Comparison of ENCODE assay signal across 20 cellular contexts in genomic region chr1:208209896-208210589, GRCh38. TPM values are rescaled to one million over a fixed set of nuclear protein-coding genes. Genes with fewer than 3 reads are reported as not detected.
A peak's percentile ranks its signal among the peaks of the same experiment; 100 is the strongest.
DNase-seq lines count a peak whose midpoint lies in the region; FAIRE-seq and TF ChIP-seq lines count a peak whose summit lies in the region.
"Had no signal": no experiment of that assay in that cellular context is flagged by ENCODE, and none has a peak within 500 bp of the region (broad histone marks: within the 10 kb centered on the region; RNA-seq: fewer than 3 reads in every experiment).

No MANE protein-coding gene starts in this region.

- H3K27ac ChIP-seq in RWPE1 (peak overlapping the region; percentile 94), endodermal cell (ENCODE audit: low read depth, low read length) (no peak overlapping the region), mesendoderm (ENCODE audit: low read depth, low read length) (peak overlapping the region; percentile 14)
- H3K27ac ChIP-seq: HL-60 had no signal

- H3K9me3 ChIP-seq in endodermal cell (ENCODE audit: control insufficient read depth, low read length) = no peaks in the 10 kb centered on the region
- H3K9me3 ChIP-seq: SK-N-SH had no signal

- FAIRE-seq in urothelium cell line (lab: Jason Lieb, UNC) = no peak
- FAIRE-seq: HTR-8/SVneo had no signal

- H3K79me2 ChIP-seq in mesendoderm (ENCODE audit: control insufficient read depth, insufficient read depth, low read length) = peaks cover 9% of the 10 kb centered on the region

- H2BK120ac ChIP-seq in mesendoderm (ENCODE audit: low read depth, low read length) = no peak overlapping the region

- H3K9ac ChIP-seq in endodermal cell (ENCODE audit: extremely low read depth, low read length, poor library complexity, severe bottlenecking) (peak overlapping the region; percentile 30), mesendoderm (ENCODE audit: low read length) (no peak overlapping the region)
- H3K9ac ChIP-seq: SK-N-SH had no signal

- H3K4me1 Mint-ChIP-seq in endodermal cell (peaks cover 38% of the 10 kb centered on the region), chondrocyte (ENCODE audit: low read depth) (peaks cover 65% of the 10 kb centered on the region)
- H3K4me1 Mint-ChIP-seq: B cell had no signal

- no peak overlapping the region for H3K4ac ChIP-seq in mesendoderm (ENCODE audit: low read depth, low read length)

- DNase-seq in HCEC 1CT (peak; percentile 28), RWPE1 (ENCODE audit: low spot score) (no peak), endodermal cell (no peak), mesendoderm (no peak), urothelium cell line (ENCODE audit: low spot score) (no peak), RPMI8226 (no peak), chondrocyte (ENCODE audit: low spot score) (no peak)
- DNase-seq in activated CD4-positive, alpha-beta T cell treated with anti-CD3 and anti-CD28 coated beads, Interleukin-2, amount 50 U/mL, for 48 hours = no peak
- DNase-seq: CD4-positive, alpha-beta T cell; DMS53; NCI-H1436; NCI-H2029 treated with DMSO at 0.1 percent for 48 hours; NCI-H510A; NCI-H774; PC-9; Right ventricle myocardium superior; SK-N-SH had no signal

- 92 to 95% methylated on average over 5 to 8 of the region's 9 CpGs for WGBS in endodermal cell (ENCODE audit: insufficient coverage in 1 of 2, insufficient read length in 1 of 2), 2 experiments
- WGBS in mesendoderm (ENCODE audit: extremely low coverage, insufficient coverage, low lambda C conversion rate) = no CpG with 5 or more reads among the region's 9 CpGs

- H3K36me3 ChIP-seq in endodermal cell (ENCODE audit: control insufficient read depth, insufficient read depth, low read length) = peaks cover 91% of the 10 kb centered on the region
- H3K36me3 ChIP-seq in mesendoderm (ENCODE audit: control insufficient read depth, insufficient read depth, low read length) = peaks cover 9% of the 10 kb centered on the region

- peak overlapping the region; percentile 56 for H2BK5ac ChIP-seq in mesendoderm (ENCODE audit: low read length)

- H2AK5ac ChIP-seq in mesendoderm (ENCODE audit: low read length) = peak overlapping the region; percentile 78

- H3K4me1 ChIP-seq in endodermal cell (ENCODE audit: control insufficient read depth, insufficient read depth, low read length) (peaks cover 39% of the 10 kb centered on the region), mesendoderm (ENCODE audit: control insufficient read depth, low read depth, low read length) (peaks cover 27% of the 10 kb centered on the region)

- H3K27me3 Mint-ChIP-seq in endodermal cell (ENCODE audit: insufficient read depth) = no peaks in the 10 kb centered on the region
- no peaks in the 10 kb centered on the region for H3K27me3 Mint-ChIP-seq in chondrocyte (ENCODE audit: low read depth)
- H3K27me3 Mint-ChIP-seq: B cell; CD4-positive, alpha-beta T cell had no signal

- no peak overlapping the region for H4K5ac ChIP-seq in mesendoderm (ENCODE audit: low read length)

- no peak overlapping the region for H3K4me2 ChIP-seq in mesendoderm (ENCODE audit: low read length)
- H3K4me2 ChIP-seq: PC-9, SK-N-SH had no signal

- no peak overlapping the region for H4K8ac ChIP-seq in mesendoderm (ENCODE audit: low read depth, low read length)

- H3K79me1 ChIP-seq in mesendoderm (ENCODE audit: low read length) = peaks cover 16% of the 10 kb centered on the region

- H3K18ac ChIP-seq in mesendoderm (ENCODE audit: low read length) = peak overlapping the region; percentile 6

- CTCF ChIA-PET in RWPE1 (lab: Yijun Ruan, JAX) = interaction anchor here (1.5 to 1.6 kb wide), 2 partner anchors 26 to 28 kb away, joined by 5 to 6 read pairs; no protein-coding TSS in a partner anchor

- H3K36me3 Mint-ChIP-seq in endodermal cell (ENCODE audit: low read depth) = peaks cover 52% of the 10 kb centered on the region
- peaks cover 7% of the 10 kb centered on the region for H3K36me3 Mint-ChIP-seq in chondrocyte (ENCODE audit: low read depth)

- H3K56ac ChIP-seq in mesendoderm (ENCODE audit: low read length) = peak overlapping the region; percentile 51

- H3K9me3 Mint-ChIP-seq in endodermal cell (no peaks in the 10 kb centered on the region), chondrocyte (ENCODE audit: low read depth) (no peaks in the 10 kb centered on the region)
- H3K9me3 Mint-ChIP-seq: CD4-positive, alpha-beta T cell had no signal

- H3K4me3 ChIP-seq in endodermal cell (ENCODE audit: low read length) (no peak overlapping the region), mesendoderm (ENCODE audit: low read length) (no peak overlapping the region)
- H3K4me3 ChIP-seq: PC-9 had no signal

- TF ChIP-seq CTCF in RWPE1 (conservative IDR thresholded peaks at IDR 0.05; ENCODE audit: low read depth) (no peak), endodermal cell (conservative IDR thresholded peaks at IDR 0.05) (no peak), chondrocyte (IDR thresholded peaks at IDR 0.05) (no peak)

- H3K4me3 Mint-ChIP-seq in endodermal cell (peak overlapping the region; percentile 24), chondrocyte (ENCODE audit: unreplicated experiment) (no peak overlapping the region)
- H3K4me3 Mint-ChIP-seq: B cell; CD4-positive, alpha-beta T cell had no signal

- no peak overlapping the region for H3K23ac ChIP-seq in mesendoderm (ENCODE audit: low read length)

- no peaks in the 10 kb centered on the region for H3K27me3 ChIP-seq in endodermal cell (ENCODE audit: control insufficient read depth, insufficient read depth, low read length, poor library complexity, severe bottlenecking)
- H3K27me3 ChIP-seq in mesendoderm (ENCODE audit: insufficient read depth, low read length, poor library complexity) = no peaks in the 10 kb centered on the region

- H3K27ac Mint-ChIP-seq in endodermal cell (peak overlapping the region; percentile 65), chondrocyte (ENCODE audit: unreplicated experiment) (no peak overlapping the region)
- H3K27ac Mint-ChIP-seq: B cell; CD4-positive, alpha-beta T cell had no signal

- POLR2A ChIA-PET in RWPE1 (lab: Yijun Ruan, JAX; ENCODE audit: low non-redundant PET) = no interaction called here

- no peak overlapping the region for H2BK15ac ChIP-seq in mesendoderm (replicated peaks; ENCODE audit: low read depth)

RNA-seq across cellular contexts. Expression of gene PLXNA2, which starts 34.1 kb away (rescaled TPM):
- 10 to 100 TPM; 61.2 to 86.1 TPM for total RNA-seq in endodermal cell
- 22.9 TPM for polyA plus RNA-seq in endodermal cell (2013, experiment 1 of 2)
- polyA plus RNA-seq in endodermal cell (2013, experiment 2 of 2) = 24.4 TPM
- 7.9 TPM for polyA plus RNA-seq in mesendoderm (2013, experiment 1 of 2)
- 7.4 TPM for polyA plus RNA-seq in mesendoderm (2013, experiment 2 of 2)
- 22.0 to 37.9 TPM (median 24.9 TPM) in 3 replicates for total RNA-seq in chondrocyte
